24 cellular contexts compared by ENCODE assay signal in genomic region chr16:49867234-49867633, GRCh38. TPM values are rescaled to one million over a fixed set of nuclear protein-coding genes. Genes with fewer than 3 reads are reported as not detected.
"Had no signal": no experiment of that assay in that cellular context is flagged by ENCODE, and none has a peak within 500 bp of the region (broad histone marks: within the 10 kb centered on the region; RNA-seq: fewer than 3 reads in every experiment).

No MANE protein-coding gene starts in this region.

- H3K9me3 ChIP-seq: colonic mucosa, gastroesophageal sphincter, lower lobe of right lung, spleen, testis, transverse colon had no signal

- ATAC-seq: activated CD4-positive, alpha-beta T cell treated with anti-CD3 and anti-CD28 coated beads for 36 hours; activated CD8-positive, alpha-beta memory T cell treated with anti-CD3 and anti-CD28 coated beads, Interleukin-2, amount 10 ng/mL, durations not matched to agents 7 days and 5 days; activated CD8-positive, alpha-beta T cell treated with anti-CD3 and anti-CD28 coated beads, Interleukin-2, amount 10 ng/mL, durations not matched to agents 7 days and 5 days; activated naive CD4-positive, alpha-beta T cell treated with anti-CD3 and anti-CD28 coated beads, Interleukin-2, amount 50 U/mL, for 72 hours; effector memory CD8-positive, alpha-beta T cell; gastroesophageal sphincter; left lobe of liver; natural killer cell had no signal

- FAIRE-seq: bronchial epithelial cell, endothelial cell of umbilical vein had no signal

- H3K4me3 ChIP-seq: colonic mucosa, gastroesophageal sphincter, lower lobe of right lung, spleen, testis, transverse colon had no signal

- H3K36me3 ChIP-seq: colonic mucosa, gastroesophageal sphincter, lower lobe of right lung, spleen, transverse colon had no signal

- H3K4me1 ChIP-seq: colonic mucosa, lower lobe of right lung, spleen, transverse colon had no signal

- H3K27ac ChIP-seq: colonic mucosa, lower lobe of right lung, spleen had no signal

- DNase-seq: activated CD4-positive, alpha-beta T cell treated with anti-CD3 and anti-CD28 coated beads for 36 hours; activated CD4-positive, CD25-positive, alpha-beta regulatory T cell; activated CD8-positive, alpha-beta memory T cell treated with anti-CD3 and anti-CD28 coated beads, Interleukin-2, amount 10 ng/mL, durations not matched to agents 7 days and 5 days; activated CD8-positive, alpha-beta T cell treated with anti-CD3 and anti-CD28 coated beads, Interleukin-2, amount 10 ng/mL, durations not matched to agents 7 days and 5 days; activated naive CD4-positive, alpha-beta T cell; activated T-cell treated with anti-CD3 and anti-CD28 coated beads, Interleukin-2, amount 50 U/mL, for 48 hours; colonic mucosa; effector memory CD8-positive, alpha-beta T cell; immature natural killer cell; lower lobe of right lung; mesenchymal stem cell; natural killer cell; right cardiac atrium; spleen; stimulated activated naive CD4-positive, alpha-beta T cell treated with Interleukin-2 at 50 U/mL for 16 hours; T-helper 2 cell; testis; transverse colon had no signal

- H3K27me3 ChIP-seq: colonic mucosa, testis, transverse colon had no signal

RNA-seq across cellular contexts. Expression of gene ZNF423, which starts 11.3 kb away (rescaled TPM):
- total RNA-seq: activated CD4-positive, alpha-beta T cell treated with anti-CD3 and anti-CD28 coated beads for 36 hours; activated CD8-positive, alpha-beta memory T cell treated with anti-CD3 and anti-CD28 coated beads, Interleukin-2, amount 10 ng/mL, durations not matched to agents 7 days and 5 days; activated CD8-positive, alpha-beta T cell treated with anti-CD3 and anti-CD28 coated beads, Interleukin-2, amount 10 ng/mL, durations not matched to agents 7 days and 5 days; activated T-helper 2 cell treated with anti-CD3 and anti-CD28 coated beads, Interferon-gamma antibody, Interleukin-2, Interleukin-4, amounts not matched to agents 10 μg/mL and 5 μg/mL and 100 μg/mL, durations not matched to agents 14 hours and 24 hours and 36 hours; natural killer cell had no signal
- polyA plus RNA-seq: immature natural killer cell had no signal
